ENCODE assay signal across 9 cellular contexts in genomic region chr11:76419896-76420295, GRCh38. TPM values are rescaled to one million over a fixed set of nuclear protein-coding genes. Genes with fewer than 3 reads are reported as not detected.
DNase-seq lines count a peak whose midpoint lies in the region; ATAC-seq and TF ChIP-seq lines count a peak whose summit lies in the region.
"Had no signal": no experiment of that assay in that cellular context is flagged by ENCODE, and none has a peak within 500 bp of the region (broad histone marks: within the 10 kb centered on the region; RNA-seq: fewer than 3 reads in every experiment).

No MANE protein-coding gene starts in this region.

- no peak overlapping the region for H3K4me3 Mint-ChIP-seq in MCF 10A (ENCODE audit: unreplicated experiment)

- H3K36me3 ChIP-seq in breast epithelium (no peaks in the 10 kb centered on the region), sigmoid colon (no peaks in the 10 kb centered on the region)

- H3K4me1 Mint-ChIP-seq in MCF 10A (ENCODE audit: insufficient read depth, unreplicated experiment): no peaks in the 10 kb centered on the region

- H3K36me3 Mint-ChIP-seq in MCF 10A (ENCODE audit: insufficient read depth, unreplicated experiment): peaks cover 4% of the 10 kb centered on the region

- CTCF ChIA-PET in MCF 10A (lab: Yijun Ruan, JAX): interaction anchor here (0.7 to 1.7 kb wide), 4 partner anchors 10 to 954 kb away, joined by 3 to 7 read pairs (median 4); partner anchors contain the start of gene GVQW3

- peaks cover 40% of the 10 kb centered on the region for H3K27me3 Mint-ChIP-seq in MCF 10A (ENCODE audit: insufficient read depth, unreplicated experiment)

- H3K27ac Mint-ChIP-seq in MCF 10A (ENCODE audit: low read depth, unreplicated experiment): no peak overlapping the region

- H3K27me3 ChIP-seq in breast epithelium (no peaks in the 10 kb centered on the region), sigmoid colon (no peaks in the 10 kb centered on the region)

- intact Hi-C loops in MCF 10A (cut with micrococcal nuclease) (no loop called here), breast epithelium (cut with DNase I; ENCODE audit: low total_unique reads) (no loop called here), sigmoid colon (cut with DNase I) (no loop called here)

- H3K4me3 ChIP-seq in breast epithelium: no peak overlapping the region
- H3K4me3 ChIP-seq in sigmoid colon: no peak overlapping the region

- TF ChIP-seq EP300 in sigmoid colon (IDR thresholded peaks at IDR 0.05): no peak

- peak; percentile 63 for ATAC-seq in stimulated activated naive CD8-positive, alpha-beta T cell treated with anti-CD3 and anti-CD28 coated beads, Interleukin-15, Interleukin-2, amounts not matched to agents 100 U/mL and 50 U/mL, for 24 hours

- POLR2A ChIA-PET in MCF 10A (lab: Yijun Ruan, JAX): no interaction called here

- peak; percentile 10 for TF ChIP-seq CTCF in MCF 10A (IDR thresholded peaks at IDR 0.05; ENCODE audit: unreplicated experiment)
- TF ChIP-seq CTCF in breast epithelium (IDR thresholded peaks at IDR 0.05): no peak
- TF ChIP-seq CTCF in sigmoid colon (IDR thresholded peaks at IDR 0.05): no peak

- DNase-seq in MCF 10A (ENCODE audit: unreplicated experiment) (peak; percentile 16), breast epithelium (ENCODE audit: low spot score in 2 of 2) (no peak), NAMALWA (ENCODE audit: low spot score) (peak; percentile 55), dermis blood vessel endothelial cell (peak; percentile 23), sigmoid colon (no peak), NCI-H128 (lab: John Stamatoyannopoulos, UW; ENCODE audit: unreplicated experiment) (no peak), LoVo (ENCODE audit: low spot score) (no peak)
- peak; percentile 19 for DNase-seq in stimulated activated naive CD8-positive, alpha-beta T cell treated with anti-CD3 and anti-CD28 coated beads, Interleukin-15, Interleukin-2, amounts not matched to agents 100 U/mL and 50 U/mL, for 24 hours
- DNase-seq: activated CD4-positive, alpha-beta T cell treated with anti-CD3 and anti-CD28 coated beads for 4 hours had no signal

- H3K27ac ChIP-seq in breast epithelium (no peak overlapping the region), sigmoid colon (no peak overlapping the region)

- H3K4me1 ChIP-seq in breast epithelium: no peaks in the 10 kb centered on the region
- H3K4me1 ChIP-seq in sigmoid colon: no peaks in the 10 kb centered on the region

- TF ChIP-seq POLR2A in breast epithelium (IDR thresholded peaks at IDR 0.05) (no peak), sigmoid colon (IDR thresholded peaks at IDR 0.05) (no peak)

- 54 to 72% methylated on average over 3 of the region's 3 CpGs for WGBS in sigmoid colon, 2 donors

- no peaks in the 10 kb centered on the region for H3K9me3 Mint-ChIP-seq in MCF 10A (ENCODE audit: unreplicated experiment)

- no TSS peak for BruUV-seq in MCF 10A (replicated peaks; lab: Mats Ljungman, UMichigan)

- H3K9me3 ChIP-seq in breast epithelium (no peaks in the 10 kb centered on the region), sigmoid colon (no peaks in the 10 kb centered on the region)

RNA-seq across cellular contexts. Expression of gene EMSY, which starts 24.9 kb away (rescaled TPM):
- total RNA-seq in MCF 10A (2022) (19.7 and 25.3 TPM in 2 replicates), breast epithelium (10 to 100 TPM; 22.9 to 71.3 (median 43.9) TPM), dermis blood vessel endothelial cell (9.6 and 21.4 TPM in 2 replicates), sigmoid colon (10 to 100 TPM; 20.8 to 51.8 (median 31.5) TPM)
- 10 to 100 TPM in 2 of 3 donors, 1 to 10 TPM in 1; 7.4 to 10.8 (median 10.3) TPM for polyA plus RNA-seq in sigmoid colon

RNA-seq across cellular contexts. Expression of gene GVQW3, which starts 38.8 kb away (rescaled TPM):
- total RNA-seq in MCF 10A (2022) (1.5 and 1.6 TPM in 2 replicates), breast epithelium (1 to 10 TPM; 1.3 to 5.4 (median 3.9) TPM), dermis blood vessel endothelial cell (0.65 and 0.68 TPM in 2 replicates), sigmoid colon (1 to 10 TPM in 3 of 4 donors, under 1 TPM in 1; 0.41 to 4.7 (median 2.2) TPM)
- polyA plus RNA-seq in sigmoid colon: 1 to 10 TPM in 1 of 3 donors, under 1 TPM in 2; 0.60 to 1.9 (median 0.69) TPM

RNA-seq across cellular contexts. Expression of gene THAP12, which starts 39.0 kb away (rescaled TPM):
- 49.3 and 52.5 TPM in 2 replicates for total RNA-seq in MCF 10A (2022)
- 10 to 100 TPM; 42.3 to 49.9 (median 49.5) TPM for total RNA-seq in breast epithelium
- total RNA-seq in dermis blood vessel endothelial cell: 48.8 and 49.0 TPM in 2 replicates
- 10 to 100 TPM; 27.7 to 35.0 (median 31.4) TPM for total RNA-seq in sigmoid colon
- polyA plus RNA-seq in sigmoid colon: 10 to 100 TPM; 27.1 to 43.2 (median 27.3) TPM

Comparison
In these comparisons a context has a peak if more than half of its experiments do, and no peak if none do; other contexts are left out.
1. DNase-seq: peak in MCF 10A (single experiment), NAMALWA (single experiment), dermis blood vessel endothelial cell (single experiment) and stimulated activated naive CD8-positive, alpha-beta T cell treated with anti-CD3 and anti-CD28 coated beads, Interleukin-15, Interleukin-2, amounts not matched to agents 100 U/mL and 50 U/mL, for 24 hours (single experiment); none in breast epithelium (0 of 2), sigmoid colon (single experiment), NCI-H128 (single experiment) and LoVo (single experiment).